In the genomic region with DNA sequence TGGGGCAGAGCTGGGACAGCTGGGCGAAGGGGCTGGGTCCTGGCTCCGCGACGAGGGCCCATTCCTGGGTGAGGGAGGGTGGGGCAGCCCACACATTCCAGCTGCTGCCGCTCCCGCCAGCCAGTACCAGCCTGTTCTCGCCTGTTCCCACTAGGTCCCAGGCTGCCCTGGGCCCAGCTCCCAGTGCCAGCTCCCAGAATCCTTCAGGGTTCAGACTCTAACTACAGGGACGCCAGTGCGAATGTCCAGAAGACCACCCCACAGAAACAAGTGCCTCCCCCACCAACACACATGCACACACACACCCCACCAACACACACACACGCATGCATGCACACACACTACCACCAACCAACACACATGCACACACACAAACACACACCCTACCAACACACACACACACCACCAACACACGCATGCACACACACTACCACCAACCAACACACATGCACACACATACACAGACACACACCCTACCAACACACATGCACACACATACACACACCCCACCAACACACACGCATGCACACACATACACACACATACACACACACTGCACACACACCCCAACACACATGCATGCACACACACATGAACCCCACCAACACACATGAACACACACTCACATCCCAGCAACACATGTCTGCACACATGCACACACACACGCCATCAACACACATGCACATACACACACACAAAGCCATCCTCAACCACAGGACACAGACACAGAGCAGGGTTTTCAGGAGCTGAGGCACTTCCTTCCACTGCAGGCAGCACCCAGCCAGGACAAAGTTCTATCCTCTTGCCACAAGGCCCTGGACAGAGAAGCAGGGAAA, we compare ENCODE assay signal across 1 cellular context.
TF ChIP-seq lines count a peak whose summit lies in the region.

No MANE protein-coding gene starts in this region.

TF ChIP-seq in GM12878, 131 proteins besides CTCF, POLR2A, EP300 and RAD21:
- TF ChIP-seq ZNF207 (IDR thresholded peaks at IDR 0.05; ENCODE audit: borderline replicate concordance) (no peak), HDGF (IDR thresholded peaks at IDR 0.05) (peak; percentile 53; the same call in 1 of the 2 replicates), SIN3A (IDR thresholded peaks at IDR 0.05; ENCODE audit: low read depth, low read length) (no peak)
